Comparison of ENCODE assay signal across 8 cellular contexts in genomic region chr9:73155389-73155788, GRCh38. TPM values are rescaled to one million over a fixed set of nuclear protein-coding genes. Genes with fewer than 3 reads are reported as not detected.
A peak's percentile ranks its signal among the peaks of the same experiment; 100 is the strongest.
DNase-seq lines count a peak whose midpoint lies in the region; ATAC-seq, FAIRE-seq and TF ChIP-seq lines count a peak whose summit lies in the region.

No MANE protein-coding gene starts in this region.

- TF ChIP-seq POLR2A in body of pancreas (IDR thresholded peaks at IDR 0.05) = no peak

- H3K4me2 ChIP-seq in PC-3 (ENCODE audit: low read length) = peak overlapping the region; percentile 93

- no peaks in the 10 kb centered on the region for H3K27me3 Mint-ChIP-seq in Calu3 (ENCODE audit: unreplicated experiment)
- no peaks in the 10 kb centered on the region for H3K27me3 Mint-ChIP-seq in osteocyte (ENCODE audit: unreplicated experiment)

- DNase-seq in Calu3 (no peak), PC-3 (no peak), colonic mucosa (no peak), osteocyte (ENCODE audit: extremely low spot score, unreplicated experiment) (no peak), body of pancreas (no peak), small intestine (no peak), 8988T (no peak)

- H3K36me3 ChIP-seq in PC-3 (ENCODE audit: low read depth, low read length) (peaks cover 40% of the 10 kb centered on the region), colonic mucosa (no peaks in the 10 kb centered on the region), body of pancreas (replicated peaks in 1 of 2; ENCODE audit: insufficient read depth in 1 of 2, low read depth in 2 of 2) (no peaks in the 10 kb centered on the region), small intestine (ENCODE audit: control insufficient read depth in 2 of 2, insufficient read depth in 2 of 2, low read length in 2 of 2) (no peaks in the 10 kb centered on the region)

- no peak for FAIRE-seq in small intestine (lab: Jason Lieb, UNC)

- CTCF ChIA-PET in Calu3 (lab: Charles Lee) (interaction anchor here (1.1 to 1.4 kb wide), 5 partner anchors 18 to 55 kb away, joined by 3 to 8 read pairs (median 3); no protein-coding TSS in a partner anchor), PC-3 (lab: Charles Lee) (no interaction called here)

- no peaks in the 10 kb centered on the region for H3K9me2 ChIP-seq in PC-3 (replicated peaks; ENCODE audit: low read length)

- H3K27ac Mint-ChIP-seq in Calu3 (ENCODE audit: unreplicated experiment) (peak overlapping the region; percentile 81), osteocyte (ENCODE audit: unreplicated experiment) (peak overlapping the region; percentile 67)

- no peak overlapping the region for H3K9ac ChIP-seq in PC-3 (ENCODE audit: low read length)
- no peak overlapping the region for H3K9ac ChIP-seq in colonic mucosa (ENCODE audit: low read depth in 2 of 2, low read length in 2 of 2)

- H3K4me3 Mint-ChIP-seq in Calu3 (ENCODE audit: low read depth, unreplicated experiment) (peak overlapping the region; percentile 80), osteocyte (ENCODE audit: unreplicated experiment) (peak overlapping the region; percentile 21)

- 42 to 46% methylated on average over 3 of the region's 3 CpGs for WGBS in body of pancreas, 2 donors
- WGBS in small intestine, 3 donors = 41 to 73% (median 49%) methylated on average over 3 of the region's 3 CpGs

- H3K4me3 ChIP-seq in PC-3 (ENCODE audit: low read length) (peak overlapping the region; percentile 86; the same call in 1 of the 2 replicates), colonic mucosa (no peak overlapping the region), body of pancreas (no peak overlapping the region), small intestine (ENCODE audit: low read depth in 1 of 2, low read length in 2 of 2) (no peak overlapping the region)

- H3K36me3 Mint-ChIP-seq in Calu3 (ENCODE audit: insufficient read depth, unreplicated experiment) (peaks cover 79% of the 10 kb centered on the region), osteocyte (ENCODE audit: unreplicated experiment) (peaks cover 29% of the 10 kb centered on the region)

- no peak for ATAC-seq in PC-3
- ATAC-seq in body of pancreas = no peak
- no peak for ATAC-seq in GM18520 (IDR thresholded peaks at IDR 0.05; ENCODE audit: unreplicated experiment)

- H3K4me1 ChIP-seq in PC-3 (ENCODE audit: insufficient read depth, low read length) = peaks cover 38% of the 10 kb centered on the region
- H3K4me1 ChIP-seq in colonic mucosa = no peaks in the 10 kb centered on the region
- H3K4me1 ChIP-seq in body of pancreas = no peaks in the 10 kb centered on the region
- no peaks in the 10 kb centered on the region for H3K4me1 ChIP-seq in small intestine (ENCODE audit: control insufficient read depth in 2 of 2, insufficient read depth in 1 of 2, low read depth in 1 of 2, low read length in 1 of 2)

- intact Hi-C loops in Calu3 (cut with micrococcal nuclease; ENCODE audit: unreplicated experiment) (no loop called here), PC-3 (cut with micrococcal nuclease) (no loop called here), colonic mucosa (cut with DNase I) (no loop called here), body of pancreas (cut with DNase I) (no loop called here)

- H3K79me2 ChIP-seq in PC-3 (ENCODE audit: low read length) = peaks cover 66% of the 10 kb centered on the region

- POLR2A ChIA-PET in PC-3 (lab: Charles Lee; ENCODE audit: unreplicated experiment) = no interaction called here

- H4K20me1 ChIP-seq in PC-3 (ENCODE audit: low read length) = peaks cover 38% of the 10 kb centered on the region

- TF ChIP-seq CTCF in Calu3 (IDR thresholded peaks at IDR 0.05; ENCODE audit: unreplicated experiment) (no peak), PC-3 (conservative IDR thresholded peaks at IDR 0.05; ENCODE audit: low read depth, low read length) (no peak), colonic mucosa (IDR thresholded peaks at IDR 0.05) (no peak), osteocyte (IDR thresholded peaks at IDR 0.05) (no peak), body of pancreas (IDR thresholded peaks at IDR 0.05) (no peak)

- peaks cover 4% of the 10 kb centered on the region for H3F3A ChIP-seq in PC-3 (ENCODE audit: low read length, unreplicated experiment)

- H3K9me3 Mint-ChIP-seq in Calu3 (ENCODE audit: low read depth, unreplicated experiment) (no peaks in the 10 kb centered on the region), osteocyte (ENCODE audit: unreplicated experiment) (no peaks in the 10 kb centered on the region)

- H3K4me1 Mint-ChIP-seq in Calu3 (ENCODE audit: low read depth, unreplicated experiment) (peaks cover 7% of the 10 kb centered on the region), osteocyte (ENCODE audit: unreplicated experiment) (peaks cover 65% of the 10 kb centered on the region)

- H3K9me3 ChIP-seq in PC-3 (ENCODE audit: low read length) (no peaks in the 10 kb centered on the region), colonic mucosa (no peaks in the 10 kb centered on the region), body of pancreas (no peaks in the 10 kb centered on the region), small intestine (ENCODE audit: control insufficient read depth, low read depth) (no peaks in the 10 kb centered on the region)

- H2AFZ ChIP-seq in PC-3 (ENCODE audit: low read length) = no peak overlapping the region

- H3K27ac ChIP-seq in PC-3 (ENCODE audit: low read length) (no peak overlapping the region), colonic mucosa (peak overlapping the region; percentile 32), body of pancreas (no peak overlapping the region), small intestine (ENCODE audit: low read depth in 1 of 2, low read length in 1 of 2) (no peak overlapping the region)

- BruUV-seq in Calu3 (replicated peaks; lab: Mats Ljungman, UMichigan) = no TSS peak
- no TSS peak for BruUV-seq in PC-3 (replicated peaks; lab: Mats Ljungman, UMichigan)

- H3K27me3 ChIP-seq in PC-3 (ENCODE audit: low read length) = no peaks in the 10 kb centered on the region
- no peaks in the 10 kb centered on the region for H3K27me3 ChIP-seq in colonic mucosa
- no peaks in the 10 kb centered on the region for H3K27me3 ChIP-seq in body of pancreas
- no peaks in the 10 kb centered on the region for H3K27me3 ChIP-seq in small intestine (ENCODE audit: control insufficient read depth in 2 of 2, insufficient read depth in 2 of 2, low read length in 2 of 2)

RNA-seq across cellular contexts. Expression of gene ANXA1, which starts 3.7 kb away (rescaled TPM):
- total RNA-seq in Calu3 (2022) (458 and 526 TPM in 2 replicates), PC-3 (2014; rRNA removed) (176 and 192 TPM in 2 replicates), colonic mucosa (10 to 100 TPM; 19.7 to 58.2 TPM), osteocyte (193 and 237 TPM in 2 replicates), body of pancreas (10 to 100 TPM; 37.9 to 44.8 TPM)
- polyA plus RNA-seq in small intestine = 10 to 100 TPM; 19.0 to 84.1 (median 56.7) TPM
